ENCODE assay signal across 11 cellular contexts in genomic region chr15:89115547-89115946, GRCh38. TPM values are rescaled to one million over a fixed set of nuclear protein-coding genes. Genes with fewer than 3 reads are reported as not detected.
DNase-seq lines count a peak whose midpoint lies in the region; ATAC-seq, FAIRE-seq and TF ChIP-seq lines count a peak whose summit lies in the region.
"Had no signal": no experiment of that assay in that cellular context is flagged by ENCODE, and none has a peak within 500 bp of the region (broad histone marks: within the 10 kb centered on the region; RNA-seq: fewer than 3 reads in every experiment).

No MANE protein-coding gene starts in this region.

- H2BK120ac ChIP-seq in H1 (replicated peaks; ENCODE audit: low read depth, low read length), result no peak overlapping the region

- no peak overlapping the region for H2BK5ac ChIP-seq in H1 (ENCODE audit: low read depth, low read length)

- intact Hi-C loops in lower leg skin (cut with DNase I; ENCODE audit: low total_unique reads), result no loop called here

- peaks cover 27% of the 10 kb centered on the region for H3K36me3 Mint-ChIP-seq in osteocyte (ENCODE audit: unreplicated experiment)
- peaks cover 35% of the 10 kb centered on the region for H3K36me3 Mint-ChIP-seq in T-helper 2 cell treated with Interferon-gamma antibody and Interleukin-4, amounts not matched to agents 5 μg/mL and 100 μg/mL, for 36 hours (ENCODE audit: low read depth)

- H2AFZ ChIP-seq in H1 (ENCODE audit: low read length), result no peak overlapping the region

- H3K4me3 ChIP-seq in H1 (ENCODE audit: extremely low read depth in 1 of 4, insufficient read depth in 2 of 4, low read depth in 3 of 4, low read length in 4 of 4) (peak overlapping the region in 1 of 4 experiments; percentile 6; a peak in 1 of 8 replicates), lower leg skin (ENCODE audit: low read depth, poor library complexity, severe bottlenecking) (no peak overlapping the region)

- H3K4me1 Mint-ChIP-seq in osteocyte (ENCODE audit: unreplicated experiment), result peaks cover 80% of the 10 kb centered on the region
- peaks cover 10% of the 10 kb centered on the region for H3K4me1 Mint-ChIP-seq in T-helper 2 cell treated with Interferon-gamma antibody and Interleukin-4, amounts not matched to agents 5 μg/mL and 100 μg/mL, for 36 hours (ENCODE audit: low read depth)

- DNase-seq in HT-29 (ENCODE audit: low spot score) (peak; percentile 96), NCI-H526 treated with DMSO at 0.1 percent for 48 hours (lab: John Stamatoyannopoulos, UW) (peak; percentile 51), H1 (ENCODE audit: low read depth in 1 of 2, low spot score in 2 of 2) (peak in 1 of 2 experiments; percentile 56), osteocyte (ENCODE audit: extremely low spot score, unreplicated experiment) (no peak), lower leg skin (ENCODE audit: low spot score in 2 of 2) (no peak)
- DNase-seq in stimulated activated naive CD4-positive, alpha-beta T cell treated with Interleukin-2 at 50 U/mL for 16 hours (lab: John Stamatoyannopoulos, UW), result no peak
- no peak for DNase-seq in T-helper 2 cell treated with Interferon-gamma antibody and Interleukin-4, amounts not matched to agents 5 μg/mL and 100 μg/mL, for 36 hours (ENCODE audit: low spot score)
- DNase-seq: activated CD8-positive, alpha-beta T cell treated with anti-CD3 and anti-CD28 coated beads for 36 hours had no signal

- CTCF ChIA-PET in H1 (lab: Charles Lee; ENCODE audit: partially characterized antibody), result interaction anchor here (0.8 to 23.0 kb wide), 9 partner anchors 9 to 91 kb away, joined by 3 to 297 read pairs (median 9); no protein-coding TSS in a partner anchor

- H3K27me3 Mint-ChIP-seq in osteocyte (ENCODE audit: unreplicated experiment), result no peaks in the 10 kb centered on the region
- H3K27me3 Mint-ChIP-seq in T-helper 2 cell treated with Interferon-gamma antibody and Interleukin-4, amounts not matched to agents 5 μg/mL and 100 μg/mL, for 36 hours (ENCODE audit: low read depth), result no peaks in the 10 kb centered on the region
- H3K27me3 Mint-ChIP-seq: activated CD8-positive, alpha-beta T cell treated with anti-CD3 and anti-CD28 coated beads for 36 hours; natural killer cell treated with Interleukin-12 subunit alpha and Interleukin-12 subunit beta and Interleukin-15 and Interleukin-18, amount 100 ng/mL, for 72 hours had no signal

- TF ChIP-seq CTCF in H1 (IDR thresholded peaks at IDR 0.05; ENCODE audit: control extremely low read depth in 1 of 3, insufficient read depth in 1 of 3, low read depth in 1 of 3, low read length in 3 of 3) (no peak), osteocyte (IDR thresholded peaks at IDR 0.05) (no peak), lower leg skin (IDR thresholded peaks at IDR 0.05) (no peak)

- H2BK12ac ChIP-seq in H1 (ENCODE audit: low read depth, low read length), result no peak overlapping the region; the same call in 1 of the 2 replicates

- no peak overlapping the region for H4K5ac ChIP-seq in H1 (ENCODE audit: insufficient read length, low read depth, low read length)

- H3K27ac ChIP-seq in H1 (ENCODE audit: low read depth, low read length), result peak overlapping the region; percentile 76; the same call in 1 of the 2 replicates

- ATAC-seq in GM21737 (IDR thresholded peaks at IDR 0.05; ENCODE audit: unreplicated experiment), result no peak
- ATAC-seq: activated CD8-positive, alpha-beta T cell treated with anti-CD3 and anti-CD28 coated beads for 36 hours; natural killer cell treated with Interleukin-12 subunit alpha and Interleukin-12 subunit beta and Interleukin-15 and Interleukin-18, amount 100 ng/mL, for 72 hours had no signal

- H3K4me1 ChIP-seq in H1 (replicated peaks in 1 of 4; ENCODE audit: control insufficient read depth in 3 of 4, insufficient read depth in 4 of 4, low read length in 3 of 4), result peaks cover 6 to 33% (median 16%) of the 10 kb centered on the region in 4 experiments

- H3K9ac ChIP-seq in H1 (replicated peaks in 1 of 4; ENCODE audit: extremely low read depth in 1 of 4, low read depth in 3 of 4, low read length in 3 of 4), result peak overlapping the region in 1 of 4 experiments; percentile 23; a peak in 1 of 7 replicates

- WGBS in H1 (ENCODE audit: extremely low coverage in 1 of 2, insufficient coverage in 1 of 2, insufficient read length in 1 of 2, insufficient replicate concordance in 2 of 2, low coverage in 1 of 2, low lambda C conversion rate in 2 of 2, missing lambda C conversion rate in 1 of 2), 2 experiments, result 37% methylated on average over 5 of the region's 5 CpGs; no CpG with 5 or more reads in 1 of the 2 experiments
- WGBS in lower leg skin, 2 donors, result 88 to 90% methylated on average over 5 of the region's 5 CpGs

- no peaks in the 10 kb centered on the region for H4K20me1 ChIP-seq in H1 (replicated peaks in 1 of 2; ENCODE audit: control insufficient read depth in 1 of 2, insufficient read depth in 2 of 2, low read length in 2 of 2)

- H3K23me2 ChIP-seq in H1 (ENCODE audit: low read depth, low read length), result no peaks in the 10 kb centered on the region

- H3K4me2 ChIP-seq in H1 (ENCODE audit: insufficient read depth in 1 of 2, low read depth in 2 of 2, low read length in 2 of 2), result peak overlapping the region in 1 of 2 experiments; percentile 38; a peak in 1 of 4 replicates

- H2AK5ac ChIP-seq in H1 (ENCODE audit: low read depth, low read length), result no peak overlapping the region

- H3K9me3 Mint-ChIP-seq in osteocyte (ENCODE audit: unreplicated experiment), result no peaks in the 10 kb centered on the region
- no peaks in the 10 kb centered on the region for H3K9me3 Mint-ChIP-seq in T-helper 2 cell treated with Interferon-gamma antibody and Interleukin-4, amounts not matched to agents 5 μg/mL and 100 μg/mL, for 36 hours
- H3K9me3 Mint-ChIP-seq: activated CD8-positive, alpha-beta T cell treated with anti-CD3 and anti-CD28 coated beads for 36 hours; natural killer cell treated with Interleukin-12 subunit alpha and Interleukin-12 subunit beta and Interleukin-15 and Interleukin-18, amount 100 ng/mL, for 72 hours had no signal

- no peak overlapping the region for H3K14ac ChIP-seq in H1 (ENCODE audit: insufficient read length)

- H3K79me2 ChIP-seq in H1 (ENCODE audit: control insufficient read depth in 1 of 2, insufficient read depth in 2 of 2, low read length in 2 of 2), result no peaks in the 10 kb centered on the region

- FAIRE-seq in H1 (lab: Jason Lieb, UNC), result no peak
- FAIRE-seq: endometrium had no signal

- POLR2A ChIA-PET in H1 (lab: Charles Lee; ENCODE audit: partially characterized antibody), result interaction anchor here (0.9 to 3.9 kb wide), 9 partner anchors 14 to 217 kb away, joined by 3 to 20 read pairs (median 4); partner anchors contain the start of gene ABHD2

- peak; percentile 68; a peak in 2 of 3 replicates for TF ChIP-seq POLR2A in H1 (IDR thresholded peaks at IDR 0.05; ENCODE audit: control extremely low read depth in 1 of 2, low read depth in 2 of 2, low read length in 2 of 2)
- no peak for TF ChIP-seq POLR2A in lower leg skin (IDR thresholded peaks at IDR 0.05)

- no peaks in the 10 kb centered on the region for H3K9me3 ChIP-seq in H1 (ENCODE audit: insufficient read depth in 2 of 2, low read depth in 1 of 2, low read length in 1 of 2)

- TF ChIP-seq EP300 in H1 (IDR thresholded peaks at IDR 0.05; ENCODE audit: borderline replicate concordance in 1 of 2, low read depth in 2 of 2, low read length in 2 of 2), result peak in 1 of 2 experiments; percentile 97; a peak in 1 of 3 replicates

- no peak overlapping the region for H3K18ac ChIP-seq in H1 (ENCODE audit: extremely low read depth, low read length)

- no peaks in the 10 kb centered on the region for H3K36me3 ChIP-seq in H1 (ENCODE audit: control insufficient read depth in 2 of 4, insufficient read depth in 4 of 4, low read length in 3 of 4)

- H3K4me3 Mint-ChIP-seq in osteocyte (ENCODE audit: unreplicated experiment), result no peak overlapping the region
- H3K4me3 Mint-ChIP-seq in T-helper 2 cell treated with Interferon-gamma antibody and Interleukin-4, amounts not matched to agents 5 μg/mL and 100 μg/mL, for 36 hours, result no peak overlapping the region
- H3K4me3 Mint-ChIP-seq: activated CD8-positive, alpha-beta T cell treated with anti-CD3 and anti-CD28 coated beads for 36 hours; natural killer cell treated with Interleukin-12 subunit alpha and Interleukin-12 subunit beta and Interleukin-15 and Interleukin-18, amount 100 ng/mL, for 72 hours had no signal

- no peaks in the 10 kb centered on the region for H3K79me1 ChIP-seq in H1 (ENCODE audit: low read depth, low read length)

- no peak overlapping the region for H2BK20ac ChIP-seq in H1 (ENCODE audit: low read length)

- no peak overlapping the region for H3K23ac ChIP-seq in H1 (ENCODE audit: insufficient read length)

- H3K27me3 ChIP-seq in H1 (replicated peaks in 1 of 4; ENCODE audit: control insufficient read depth in 3 of 4, extremely low read depth in 1 of 4, insufficient read depth in 3 of 4, low read length in 3 of 4), result no peaks in the 10 kb centered on the region

- H3K56ac ChIP-seq in H1 (replicated peaks; ENCODE audit: insufficient read length, low read depth, low read length), result no peak overlapping the region

- no peak overlapping the region for H3K4ac ChIP-seq in H1 (replicated peaks; ENCODE audit: insufficient read length, low read depth, low read length)

- TF ChIP-seq RAD21 in H1 (IDR thresholded peaks at IDR 0.05 in 1 of 2, conservative IDR thresholded peaks at IDR 0.05 in 1 of 2; ENCODE audit: low read depth in 2 of 2, low read length in 2 of 2), result 0 out of 4 replicates have a peak, but pooled peaks of 1 of the 2 experiments have one; percentile 13

- no peak overlapping the region for H2BK15ac ChIP-seq in H1 (ENCODE audit: low read length)

- H4K91ac ChIP-seq in H1 (replicated peaks; ENCODE audit: insufficient read length, low read length), result no peak overlapping the region

- H3K27ac Mint-ChIP-seq in osteocyte (ENCODE audit: unreplicated experiment), result peak overlapping the region; percentile 89
- no peak overlapping the region for H3K27ac Mint-ChIP-seq in T-helper 2 cell treated with Interferon-gamma antibody and Interleukin-4, amounts not matched to agents 5 μg/mL and 100 μg/mL, for 36 hours
- H3K27ac Mint-ChIP-seq: activated CD8-positive, alpha-beta T cell treated with anti-CD3 and anti-CD28 coated beads for 36 hours had no signal

- no peak overlapping the region for H4K8ac ChIP-seq in H1 (ENCODE audit: extremely low read depth, insufficient read depth, low read length)

TF ChIP-seq in H1, 55 proteins besides CTCF, POLR2A, EP300 and RAD21 (continues in another document):
- no peak for TF ChIP-seq KDM1A (IDR thresholded peaks at IDR 0.05; ENCODE audit: borderline replicate concordance, low read length)

RNA-seq across cellular contexts. Expression of gene ABHD2, which starts 27.3 kb away (rescaled TPM):
- total RNA-seq in HT-29 (2014; rRNA removed; shearing (Covaris generic)), result 156 and 181 TPM in 2 replicates
- 23.7 and 27.6 TPM in 2 replicates for total RNA-seq in H1 (2021; fragmentation: NEBNext Ultra II Directional; extraction: Animal tissue kit (Norgen Biotek cat#: 25700))
- polyA plus RNA-seq in H1 (2011; rRNA removed), result 9.1 and 9.7 TPM in 2 replicates
- polyA plus RNA-seq in H1 (2011; cell fraction: cytosol; rRNA removed), result 11.2 TPM
- polyA plus RNA-seq in H1 (2011; cell fraction: nucleus; rRNA removed), result 16.6 TPM
- polyA plus RNA-seq in H1 (2012, experiment 1 of 2), result 9.4 to 15.8 TPM (median 15.5 TPM) in 4 replicates
- 1.7 TPM for polyA plus RNA-seq in H1 (2012, experiment 2 of 2)
- 13.6 TPM for polyA plus RNA-seq in H1 (2013, experiment 1 of 2)
- 16.3 TPM for polyA plus RNA-seq in H1 (2013, experiment 2 of 2)
- 78.4 and 110 TPM in 2 replicates for polyA minus RNA-seq in H1 (2011; rRNA and poly(A)+ RNA removed)
- polyA minus RNA-seq in H1 (2011; cell fraction: cytosol; rRNA and poly(A)+ RNA removed), result 11.8 TPM
- 26.8 TPM for polyA minus RNA-seq in H1 (2011; cell fraction: nucleus; rRNA and poly(A)+ RNA removed)
- total RNA-seq in osteocyte, result 85.7 and 92.2 TPM in 2 replicates
- total RNA-seq in lower leg skin, result 10 to 100 TPM; 21.5 to 57.3 (median 38.5) TPM

Comparison
In these comparisons a context has a peak if more than half of its experiments do, and no peak if none do; other contexts are left out.
1. DNase-seq: peak in HT-29 (single experiment) and NCI-H526 treated with DMSO at 0.1 percent for 48 hours (single experiment); none in osteocyte (single experiment), stimulated activated naive CD4-positive, alpha-beta T cell treated with Interleukin-2 at 50 U/mL for 16 hours (single experiment), lower leg skin (0 of 2) and T-helper 2 cell treated with Interferon-gamma antibody and Interleukin-4, amounts not matched to agents 5 μg/mL and 100 μg/mL, for 36 hours (single experiment).
2. POLR2A ChIP-seq: peak in H1 (2 of 2); none in lower leg skin (0 of 2).